ENCODE assay signal across 11 cellular contexts in genomic region chr4:141705048-141705746, GRCh38.
DNase-seq lines count a peak whose midpoint lies in the region; ATAC-seq lines count a peak whose summit lies in the region.
"Had no signal": no experiment of that assay in that cellular context is flagged by ENCODE, and none has a peak within 500 bp of the region (broad histone marks: within the 10 kb centered on the region; RNA-seq: fewer than 3 reads in every experiment).

No MANE protein-coding gene starts in this region.

- H3K4me3 Mint-ChIP-seq in activated CD8-positive, alpha-beta T cell treated with anti-CD3 and anti-CD28 coated beads, Interleukin-2, amount 10 ng/mL, durations not matched to agents 7 days and 5 days = no peak overlapping the region
- H3K4me3 Mint-ChIP-seq: endodermal cell had no signal

- H3K27ac Mint-ChIP-seq in activated CD8-positive, alpha-beta T cell treated with anti-CD3 and anti-CD28 coated beads, Interleukin-2, amount 10 ng/mL, durations not matched to agents 7 days and 5 days = no peak overlapping the region
- H3K27ac Mint-ChIP-seq: endodermal cell had no signal

- H3K9me3 Mint-ChIP-seq in activated CD8-positive, alpha-beta T cell treated with anti-CD3 and anti-CD28 coated beads, Interleukin-2, amount 10 ng/mL, durations not matched to agents 7 days and 5 days (ENCODE audit: insufficient read depth) = no peaks in the 10 kb centered on the region

- POLR2A ChIA-PET in activated CD8-positive, alpha-beta T cell treated with anti-CD3 and anti-CD28 coated beads, Interleukin-2, amount 10 ng/mL, durations not matched to agents 7 days and 5 days (lab: Charles Lee) = no interaction called here

- DNase-seq in pons (ENCODE audit: low spot score) = no peak
- no peak for DNase-seq in activated gamma-delta T cell treated with Interleukin-2 at 50 U/mL for 16 hours
- DNase-seq in activated CD8-positive, alpha-beta T cell treated with anti-CD3 and anti-CD28 coated beads, Interleukin-2, amount 10 ng/mL, durations not matched to agents 7 days and 5 days = no peak
- no peak for DNase-seq in NK-92 treated with Interleukin-12 subunit alpha and Interleukin-12 subunit beta, amount 100 ng/mL, for 24 hours (lab: John Stamatoyannopoulos, UW)
- DNase-seq: activated CD4-positive, alpha-beta T cell treated with anti-CD3 and anti-CD28 coated beads, Interleukin-2, amount 50 U/mL, for 4 hours; endodermal cell; hippocampal formation; NCI-H446 treated with DMSO at 0.1 percent for 48 hours had no signal

- no peaks in the 10 kb centered on the region for H3K36me3 Mint-ChIP-seq in activated CD8-positive, alpha-beta T cell treated with anti-CD3 and anti-CD28 coated beads, Interleukin-2, amount 10 ng/mL, durations not matched to agents 7 days and 5 days (ENCODE audit: low read depth)

- CTCF ChIA-PET in activated CD8-positive, alpha-beta T cell treated with anti-CD3 and anti-CD28 coated beads, Interleukin-2, amount 10 ng/mL, durations not matched to agents 7 days and 5 days (lab: Charles Lee) = no interaction called here

- H3K4me1 Mint-ChIP-seq in activated CD8-positive, alpha-beta T cell treated with anti-CD3 and anti-CD28 coated beads, Interleukin-2, amount 10 ng/mL, durations not matched to agents 7 days and 5 days (ENCODE audit: low read depth) = no peaks in the 10 kb centered on the region
- H3K4me1 Mint-ChIP-seq: endodermal cell had no signal

- ATAC-seq in GM19035 (IDR thresholded peaks at IDR 0.05; ENCODE audit: unreplicated experiment) (peak; percentile 79), HG02610 (IDR thresholded peaks at IDR 0.05; ENCODE audit: unreplicated experiment) (peak; percentile 77), HG03432 (IDR thresholded peaks at IDR 0.05; ENCODE audit: unreplicated experiment) (peak; percentile 82)
- ATAC-seq in activated CD8-positive, alpha-beta T cell treated with anti-CD3 and anti-CD28 coated beads, Interleukin-2, amount 10 ng/mL, durations not matched to agents 7 days and 5 days = no peak

- no peaks in the 10 kb centered on the region for H3K27me3 Mint-ChIP-seq in activated CD8-positive, alpha-beta T cell treated with anti-CD3 and anti-CD28 coated beads, Interleukin-2, amount 10 ng/mL, durations not matched to agents 7 days and 5 days (ENCODE audit: low read depth)
